In the genomic region with DNA sequence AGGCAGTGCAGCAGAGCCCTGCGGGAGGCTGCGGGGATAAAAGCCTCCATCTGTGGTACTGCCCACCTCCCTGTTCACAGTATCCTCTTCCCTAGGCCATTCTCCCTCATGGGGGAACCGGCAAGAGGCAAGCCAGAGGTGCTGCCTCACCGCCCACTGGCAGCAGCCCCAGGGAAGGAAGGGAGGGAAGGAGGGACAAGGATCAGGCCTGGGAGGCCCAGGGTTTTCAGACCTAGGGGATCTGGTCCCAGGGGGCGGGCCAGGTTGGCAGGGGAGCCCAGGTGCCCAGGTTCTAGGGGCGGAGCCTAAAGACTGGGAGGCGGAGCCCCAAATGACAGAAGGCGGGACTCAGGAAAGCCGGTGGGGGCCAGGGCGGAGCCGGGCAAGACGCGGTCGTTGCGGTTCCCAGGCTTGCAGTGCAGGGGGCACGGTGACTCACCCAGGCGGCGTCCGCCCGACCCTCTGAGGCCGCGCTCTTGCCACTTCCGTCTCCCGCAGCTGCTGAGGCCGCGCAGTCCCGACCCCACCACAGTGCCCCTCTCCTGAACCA, we compare ENCODE assay signal across 8 cellular contexts. TPM values are rescaled to one million over a fixed set of nuclear protein-coding genes. Genes with fewer than 3 reads are reported as not detected.
DNase-seq lines count a peak whose midpoint lies in the region; ATAC-seq and TF ChIP-seq lines count a peak whose summit lies in the region.

No MANE protein-coding gene starts in this region.

- no peaks in the 10 kb centered on the region for H3K27me3 ChIP-seq in SJSA1 (replicated peaks)
- H3K27me3 ChIP-seq in gastroesophageal sphincter = no peaks in the 10 kb centered on the region
- no peaks in the 10 kb centered on the region for H3K27me3 ChIP-seq in smooth muscle cell (ENCODE audit: low read depth)

- H3K4me1 ChIP-seq in SJSA1 (replicated peaks) = peaks cover 32% of the 10 kb centered on the region
- H3K4me1 ChIP-seq in gastroesophageal sphincter = peaks cover 0 to 67% (median 26%) of the 10 kb centered on the region in 3 donors
- peaks cover 24% of the 10 kb centered on the region for H3K4me1 ChIP-seq in smooth muscle cell (ENCODE audit: low read depth)

- no peaks in the 10 kb centered on the region for H3K79me2 ChIP-seq in smooth muscle cell (ENCODE audit: low read depth)

- peaks cover 8% of the 10 kb centered on the region for H4K20me1 ChIP-seq in smooth muscle cell (ENCODE audit: low read depth)

- H3K4me2 ChIP-seq in smooth muscle cell = peak overlapping the region; percentile 84

- no peaks in the 10 kb centered on the region for H3K9me3 ChIP-seq in SJSA1 (replicated peaks)
- H3K9me3 ChIP-seq in gastroesophageal sphincter = no peaks in the 10 kb centered on the region
- no peaks in the 10 kb centered on the region for H3K9me3 ChIP-seq in smooth muscle cell (replicated peaks; ENCODE audit: low read depth)

- DNase-seq in NCI-H1436 (lab: John Stamatoyannopoulos, UW) (peak; percentile 96), NCI-H1436 treated with DMSO at 0.1 percent for 48 hours (lab: John Stamatoyannopoulos, UW) (no peak), SJSA1 (ENCODE audit: low read depth in 1 of 2, low spot score in 2 of 2) (no peak), smooth muscle cell (lab: John Stamatoyannopoulos, UW; ENCODE audit: unreplicated experiment) (no peak), SW480 (ENCODE audit: low spot score) (no peak)

- WGBS in gastroesophageal sphincter (ENCODE audit: low coverage in 1 of 2), 2 donors = 0% methylated on average over 19 of the region's 27 CpGs; no CpG with 5 or more reads in 1 of the 2 donors
- WGBS in smooth muscle cell (ENCODE audit: low lambda C conversion rate) = 5% methylated on average over 19 of the region's 27 CpGs

- H3K4me3 ChIP-seq in SJSA1 (peak overlapping the region; percentile 46), gastroesophageal sphincter (peak overlapping the region; percentile 49 to 82), smooth muscle cell (peak overlapping the region; percentile 62)

- TF ChIP-seq CTCF in gastroesophageal sphincter (IDR thresholded peaks at IDR 0.05) (no peak), smooth muscle cell (IDR thresholded peaks at IDR 0.05; ENCODE audit: borderline replicate concordance, insufficient read depth, poor library complexity, severe bottlenecking) (no peak)

- peaks cover 17% of the 10 kb centered on the region for H3F3A ChIP-seq in smooth muscle cell (ENCODE audit: low read depth)

- peak overlapping the region; percentile 66 for H2AFZ ChIP-seq in smooth muscle cell (ENCODE audit: low read depth)

- H3K27ac ChIP-seq in SJSA1 (peak overlapping the region; percentile 67), gastroesophageal sphincter (peak overlapping the region; percentile 88 to 99 (median 95)), smooth muscle cell (ENCODE audit: low read depth) (peak overlapping the region; percentile 71)

- peak; percentile 67 to 71 for TF ChIP-seq POLR2A in gastroesophageal sphincter (IDR thresholded peaks at IDR 0.05)

- no peak for TF ChIP-seq EP300 in gastroesophageal sphincter (IDR thresholded peaks at IDR 0.05)

- H3K36me3 ChIP-seq in SJSA1 (peaks cover 10% of the 10 kb centered on the region), gastroesophageal sphincter (peaks cover 0 to 7% of the 10 kb centered on the region in 2 donors), smooth muscle cell (ENCODE audit: low read depth) (no peaks in the 10 kb centered on the region)

- peak overlapping the region; percentile 65 for H3K9ac ChIP-seq in smooth muscle cell (ENCODE audit: low read depth)

- ATAC-seq in gastroesophageal sphincter (no peak), HG03196 (IDR thresholded peaks at IDR 0.05; ENCODE audit: unreplicated experiment) (no peak), GM18511 (IDR thresholded peaks at IDR 0.05; ENCODE audit: unreplicated experiment) (no peak)

RNA-seq across cellular contexts. Expression of a gene that starts 3.0 kb away (rescaled TPM):
- total RNA-seq in SJSA1 (2014; rRNA removed; shearing (Covaris generic)) = 20.3 and 40.2 TPM in 2 replicates
- total RNA-seq in gastroesophageal sphincter (10 to 100 TPM; 31.6 to 36.5 (median 35.3) TPM), smooth muscle cell (25.4 and 45.0 TPM in 2 replicates)
- 15.8 and 20.6 TPM in 2 replicates for polyA plus RNA-seq in smooth muscle cell

RNA-seq across cellular contexts. Expression of a gene that starts 29.2 kb away (rescaled TPM):
- not detected in 2 replicates for total RNA-seq in SJSA1 (2014; rRNA removed; shearing (Covaris generic))
- total RNA-seq in gastroesophageal sphincter (under 1 TPM in 1 of 4 donors, not detected in 3; 0.13 TPM), smooth muscle cell (not detected in 2 replicates)
- not detected in 2 replicates for polyA plus RNA-seq in smooth muscle cell
